In the genomic region with DNA sequence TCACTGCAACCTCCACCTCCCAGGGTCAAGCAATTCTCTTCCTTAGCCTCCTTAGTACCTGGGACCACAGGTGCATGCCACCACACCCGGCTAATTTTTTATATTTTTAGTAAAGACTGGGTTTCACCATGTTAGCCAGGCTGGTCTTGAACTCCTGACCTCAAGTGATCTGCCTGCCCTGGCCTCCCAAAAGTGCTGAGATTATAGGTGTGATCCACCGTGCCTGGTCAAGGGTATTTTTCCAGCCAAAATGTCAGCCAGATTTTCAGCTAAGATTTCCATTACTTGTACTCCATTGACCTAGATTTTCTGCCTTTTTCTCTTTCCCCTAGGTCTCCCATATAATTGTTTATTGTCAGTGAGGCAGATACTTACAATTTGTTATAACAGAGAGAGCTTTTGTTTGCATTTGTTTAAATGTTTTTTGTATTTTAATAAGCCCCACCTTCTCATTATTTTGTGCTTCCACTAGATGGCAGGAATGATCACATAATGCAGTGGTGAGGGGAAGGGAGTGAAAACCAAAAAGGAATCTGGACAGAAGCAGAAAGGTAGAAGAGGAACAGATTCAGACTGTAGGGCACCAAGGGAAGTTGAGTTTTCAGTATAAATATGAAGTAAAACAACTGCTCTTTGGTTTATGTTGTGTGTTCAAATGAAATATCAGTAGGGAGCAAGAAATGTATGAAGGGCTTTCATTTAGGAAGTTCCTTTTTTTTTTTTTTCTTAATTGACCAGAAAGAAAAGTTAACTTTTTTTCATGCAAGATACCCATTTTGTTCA, we compare ENCODE assay signal across 8 cellular contexts. TPM values are rescaled to one million over a fixed set of nuclear protein-coding genes. Genes with fewer than 3 reads are reported as not detected.
DNase-seq lines count a peak whose midpoint lies in the region; ATAC-seq and TF ChIP-seq lines count a peak whose summit lies in the region.

No MANE protein-coding gene starts in this region.

- H4K20me1 ChIP-seq in PC-3 (ENCODE audit: low read length) = no peaks in the 10 kb centered on the region

- intact Hi-C loops in PC-3 (cut with micrococcal nuclease) = loop anchor here (1.0 to 5.0 kb wide), 2 partner anchors 199 to 246 kb away; a partner anchor contains a TSS
- intact Hi-C loops in dorsolateral prefrontal cortex (cut with DNase I) = loop anchor here (2.0 to 10.0 kb wide), 4 partner anchors 201 to 1031 kb away; a partner anchor contains a TSS

- no peak overlapping the region for H2AFZ ChIP-seq in PC-3 (ENCODE audit: low read length)

- H3K36me3 ChIP-seq in PC-3 (ENCODE audit: low read depth, low read length) = peaks cover 36% of the 10 kb centered on the region

- H3K27me3 Mint-ChIP-seq in memory B cell = no peaks in the 10 kb centered on the region

- TF ChIP-seq CTCF in PC-3 (conservative IDR thresholded peaks at IDR 0.05; ENCODE audit: low read depth, low read length) (peak; percentile 71), dorsolateral prefrontal cortex (IDR thresholded peaks at IDR 0.05 in 54 of 56, conservative IDR thresholded peaks at IDR 0.05 in 2 of 56; ENCODE audit: low read depth in 1 of 56, partially characterized antibody in 56 of 56) (peak; percentile 39 to 84 (median 68))

- peak; percentile 52 for ATAC-seq in HG03175 (IDR thresholded peaks at IDR 0.05; ENCODE audit: unreplicated experiment)
- peak; percentile 69 for ATAC-seq in PC-3
- peak; percentile 73 for ATAC-seq in memory B cell (ENCODE audit: low read depth)
- ATAC-seq in GM18870 (IDR thresholded peaks at IDR 0.05; ENCODE audit: unreplicated experiment) = no peak
- ATAC-seq in HG03460 (IDR thresholded peaks at IDR 0.05; ENCODE audit: unreplicated experiment) = no peak

- H3K4me1 Mint-ChIP-seq in memory B cell = peaks cover 3% of the 10 kb centered on the region

- H3K4me3 ChIP-seq in PC-3 (ENCODE audit: low read length) = no peak overlapping the region
- no peak overlapping the region for H3K4me3 ChIP-seq in dorsolateral prefrontal cortex

- H3K79me2 ChIP-seq in PC-3 (ENCODE audit: low read length) = no peaks in the 10 kb centered on the region

- H3K27ac ChIP-seq in PC-3 (ENCODE audit: low read length) = no peak overlapping the region
- H3K27ac ChIP-seq in dorsolateral prefrontal cortex = peak overlapping the region in 33 of 59 donors; percentile 4 to 80 (median 49)

- no peaks in the 10 kb centered on the region for H3K9me3 Mint-ChIP-seq in memory B cell

- H3K4me3 Mint-ChIP-seq in memory B cell = no peak overlapping the region

- H3K9me2 ChIP-seq in PC-3 (replicated peaks; ENCODE audit: low read length) = no peaks in the 10 kb centered on the region

- H3K4me2 ChIP-seq in PC-3 (ENCODE audit: low read length) = no peak overlapping the region

- POLR2A ChIA-PET in PC-3 (lab: Charles Lee; ENCODE audit: unreplicated experiment) = no interaction called here

- H3K36me3 Mint-ChIP-seq in memory B cell = peaks cover 23% of the 10 kb centered on the region

- BruUV-seq in PC-3 (replicated peaks; lab: Mats Ljungman, UMichigan) = no TSS peak

- H3K9me3 ChIP-seq in PC-3 (ENCODE audit: low read length) = no peaks in the 10 kb centered on the region

- no peaks in the 10 kb centered on the region for H3F3A ChIP-seq in PC-3 (ENCODE audit: low read length, unreplicated experiment)

- no peak overlapping the region for H3K27ac Mint-ChIP-seq in memory B cell

- no peaks in the 10 kb centered on the region for H3K4me1 ChIP-seq in PC-3 (ENCODE audit: insufficient read depth, low read length)

- no peak overlapping the region for H3K9ac ChIP-seq in PC-3 (ENCODE audit: low read length)

- DNase-seq in NCI-H1417 (lab: John Stamatoyannopoulos, UW) = peak; percentile 21 to 63 (median 53)
- no peak for DNase-seq in NCI-H1417 treated with DMSO at 0.1 percent for 48 hours (lab: John Stamatoyannopoulos, UW)
- peak; percentile 50 for DNase-seq in PC-3
- no peak for DNase-seq in dorsolateral prefrontal cortex
- DNase-seq in memory B cell (ENCODE audit: low spot score in 2 of 2) = peak in 1 of 2 donors; percentile 14

- no peaks in the 10 kb centered on the region for H3K27me3 ChIP-seq in PC-3 (ENCODE audit: low read length)
- no peaks in the 10 kb centered on the region for H3K27me3 ChIP-seq in dorsolateral prefrontal cortex

- CTCF ChIA-PET in PC-3 (lab: Charles Lee) = interaction anchor here (0.6 to 0.7 kb wide), 2 partner anchors 17 to 493 kb away, joined by 5 to 6 read pairs; no protein-coding TSS in a partner anchor

RNA-seq across cellular contexts. Expression of a gene that starts 29.7 kb away (rescaled TPM):
- total RNA-seq in PC-3 (2014; rRNA removed) (21.4 and 28.6 TPM in 2 replicates), dorsolateral prefrontal cortex (10 to 100 TPM; 10.5 to 25.8 (median 16.6) TPM)

RNA-seq across cellular contexts. Expression of a gene that starts 53.0 kb away (rescaled TPM):
- total RNA-seq in PC-3 (2014; rRNA removed) (59.2 and 72.7 TPM in 2 replicates), dorsolateral prefrontal cortex (10 to 100 TPM; 30.8 to 68.0 (median 43.6) TPM)

Comparison
In these comparisons a context has a peak if more than half of its experiments do, and no peak if none do; other contexts are left out.
1. DNase-seq: peak in NCI-H1417 (3 of 3) and PC-3 (single experiment); none in NCI-H1417 treated with DMSO at 0.1 percent for 48 hours (single experiment) and dorsolateral prefrontal cortex (0 of 10).
2. ATAC-seq: peak in HG03175 (single experiment), PC-3 (single experiment) and memory B cell (single experiment); none in GM18870 (single experiment) and HG03460 (single experiment).